ENCODE assay signal across 1 cellular context in the genomic region with DNA sequence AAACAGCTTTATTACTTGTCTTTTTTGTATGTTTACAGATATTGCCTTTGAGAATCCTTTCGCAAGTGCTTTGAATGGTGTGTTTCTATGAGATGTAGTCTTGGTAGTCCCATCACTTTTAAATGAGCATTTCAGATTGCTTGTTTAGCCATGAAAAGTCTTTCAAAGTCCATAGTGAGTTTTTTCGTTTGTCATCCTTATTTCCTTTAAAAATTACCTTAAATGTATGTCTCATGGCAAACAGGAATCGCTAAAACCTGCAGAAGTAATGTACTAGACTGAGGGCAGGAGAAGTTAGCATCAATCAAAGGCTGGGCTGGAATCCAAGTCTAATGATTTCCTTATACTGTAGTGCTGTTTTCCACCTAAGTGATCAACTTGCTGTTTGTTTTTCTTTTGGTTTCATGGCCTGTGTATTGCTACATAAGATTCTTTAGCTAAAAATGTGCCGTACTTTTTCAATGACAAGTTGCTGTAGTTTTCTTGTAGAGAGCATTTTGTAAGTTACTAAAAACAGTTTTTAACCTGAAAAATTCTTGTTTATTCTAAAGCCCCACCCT.
TF ChIP-seq lines count a peak whose summit lies in the region.

No MANE protein-coding gene starts in this region.

TF ChIP-seq in HCT116, 20 proteins besides CTCF, POLR2A, EP300 and RAD21 (continued from another document):
- TF ChIP-seq YY1 (IDR thresholded peaks at IDR 0.05; ENCODE audit: extremely low read depth, insufficient replicate concordance, low read depth, low read length) (no peak), SP1 (IDR thresholded peaks at IDR 0.05; ENCODE audit: low read depth) (no peak), ZNF274 (IDR thresholded peaks at IDR 0.05; ENCODE audit: low read depth, low read length) (no peak), TCF7L2 (IDR thresholded peaks at IDR 0.05; ENCODE audit: borderline replicate concordance, extremely low read depth, insufficient read depth, insufficient read length) (no peak), SRF (IDR thresholded peaks at IDR 0.05; ENCODE audit: low read depth) (no peak), ZFX (IDR thresholded peaks at IDR 0.05) (no peak), ELF1 (IDR thresholded peaks at IDR 0.05; ENCODE audit: borderline replicate concordance, low read depth) (no peak), CBX3 (IDR thresholded peaks at IDR 0.05; ENCODE audit: low read depth) (no peak), JUND (IDR thresholded peaks at IDR 0.05) (no peak), EZH2phosphoT487 (IDR thresholded peaks at IDR 0.05; ENCODE audit: borderline replicate concordance) (no peak), FOSL1 (IDR thresholded peaks at IDR 0.05; ENCODE audit: low read depth) (no peak), EZH2 (IDR thresholded peaks at IDR 0.05) (no peak), EGR1 (IDR thresholded peaks at IDR 0.05; ENCODE audit: low read depth) (no peak)
- TF ChIP-seq, protein P1, sequence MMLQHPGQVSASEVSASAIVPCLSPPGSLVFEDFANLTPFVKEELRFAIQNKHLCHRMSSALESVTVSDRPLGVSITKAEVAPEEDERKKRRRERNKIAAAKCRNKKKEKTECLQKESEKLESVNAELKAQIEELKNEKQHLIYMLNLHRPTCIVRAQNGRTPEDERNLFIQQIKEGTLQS (IDR thresholded peaks at IDR 0.05) = no peak
- TF ChIP-seq, protein P2, sequence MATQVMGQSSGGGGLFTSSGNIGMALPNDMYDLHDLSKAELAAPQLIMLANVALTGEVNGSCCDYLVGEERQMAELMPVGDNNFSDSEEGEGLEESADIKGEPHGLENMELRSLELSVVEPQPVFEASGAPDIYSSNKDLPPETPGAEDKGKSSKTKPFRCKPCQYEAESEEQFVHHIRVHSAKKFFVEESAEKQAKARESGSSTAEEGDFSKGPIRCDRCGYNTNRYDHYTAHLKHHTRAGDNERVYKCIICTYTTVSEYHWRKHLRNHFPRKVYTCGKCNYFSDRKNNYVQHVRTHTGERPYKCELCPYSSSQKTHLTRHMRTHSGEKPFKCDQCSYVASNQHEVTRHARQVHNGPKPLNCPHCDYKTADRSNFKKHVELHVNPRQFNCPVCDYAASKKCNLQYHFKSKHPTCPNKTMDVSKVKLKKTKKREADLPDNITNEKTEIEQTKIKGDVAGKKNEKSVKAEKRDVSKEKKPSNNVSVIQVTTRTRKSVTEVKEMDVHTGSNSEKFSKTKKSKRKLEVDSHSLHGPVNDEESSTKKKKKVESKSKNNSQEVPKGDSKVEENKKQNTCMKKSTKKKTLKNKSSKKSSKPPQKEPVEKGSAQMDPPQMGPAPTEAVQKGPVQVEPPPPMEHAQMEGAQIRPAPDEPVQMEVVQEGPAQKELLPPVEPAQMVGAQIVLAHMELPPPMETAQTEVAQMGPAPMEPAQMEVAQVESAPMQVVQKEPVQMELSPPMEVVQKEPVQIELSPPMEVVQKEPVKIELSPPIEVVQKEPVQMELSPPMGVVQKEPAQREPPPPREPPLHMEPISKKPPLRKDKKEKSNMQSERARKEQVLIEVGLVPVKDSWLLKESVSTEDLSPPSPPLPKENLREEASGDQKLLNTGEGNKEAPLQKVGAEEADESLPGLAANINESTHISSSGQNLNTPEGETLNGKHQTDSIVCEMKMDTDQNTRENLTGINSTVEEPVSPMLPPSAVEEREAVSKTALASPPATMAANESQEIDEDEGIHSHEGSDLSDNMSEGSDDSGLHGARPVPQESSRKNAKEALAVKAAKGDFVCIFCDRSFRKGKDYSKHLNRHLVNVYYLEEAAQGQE (IDR thresholded peaks at IDR 0.05; ENCODE audit: low read depth) = no peak
- TF ChIP-seq, protein P3, sequence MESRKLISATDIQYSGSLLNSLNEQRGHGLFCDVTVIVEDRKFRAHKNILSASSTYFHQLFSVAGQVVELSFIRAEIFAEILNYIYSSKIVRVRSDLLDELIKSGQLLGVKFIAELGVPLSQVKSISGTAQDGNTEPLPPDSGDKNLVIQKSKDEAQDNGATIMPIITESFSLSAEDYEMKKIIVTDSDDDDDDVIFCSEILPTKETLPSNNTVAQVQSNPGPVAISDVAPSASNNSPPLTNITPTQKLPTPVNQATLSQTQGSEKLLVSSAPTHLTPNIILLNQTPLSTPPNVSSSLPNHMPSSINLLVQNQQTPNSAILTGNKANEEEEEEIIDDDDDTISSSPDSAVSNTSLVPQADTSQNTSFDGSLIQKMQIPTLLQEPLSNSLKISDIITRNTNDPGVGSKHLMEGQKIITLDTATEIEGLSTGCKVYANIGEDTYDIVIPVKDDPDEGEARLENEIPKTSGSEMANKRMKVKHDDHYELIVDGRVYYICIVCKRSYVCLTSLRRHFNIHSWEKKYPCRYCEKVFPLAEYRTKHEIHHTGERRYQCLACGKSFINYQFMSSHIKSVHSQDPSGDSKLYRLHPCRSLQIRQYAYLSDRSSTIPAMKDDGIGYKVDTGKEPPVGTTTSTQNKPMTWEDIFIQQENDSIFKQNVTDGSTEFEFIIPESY (IDR thresholded peaks at IDR 0.05; ENCODE audit: extremely low read depth, insufficient replicate concordance, low read length) = no peak
